6 cellular contexts compared by ENCODE assay signal in the genomic region with DNA sequence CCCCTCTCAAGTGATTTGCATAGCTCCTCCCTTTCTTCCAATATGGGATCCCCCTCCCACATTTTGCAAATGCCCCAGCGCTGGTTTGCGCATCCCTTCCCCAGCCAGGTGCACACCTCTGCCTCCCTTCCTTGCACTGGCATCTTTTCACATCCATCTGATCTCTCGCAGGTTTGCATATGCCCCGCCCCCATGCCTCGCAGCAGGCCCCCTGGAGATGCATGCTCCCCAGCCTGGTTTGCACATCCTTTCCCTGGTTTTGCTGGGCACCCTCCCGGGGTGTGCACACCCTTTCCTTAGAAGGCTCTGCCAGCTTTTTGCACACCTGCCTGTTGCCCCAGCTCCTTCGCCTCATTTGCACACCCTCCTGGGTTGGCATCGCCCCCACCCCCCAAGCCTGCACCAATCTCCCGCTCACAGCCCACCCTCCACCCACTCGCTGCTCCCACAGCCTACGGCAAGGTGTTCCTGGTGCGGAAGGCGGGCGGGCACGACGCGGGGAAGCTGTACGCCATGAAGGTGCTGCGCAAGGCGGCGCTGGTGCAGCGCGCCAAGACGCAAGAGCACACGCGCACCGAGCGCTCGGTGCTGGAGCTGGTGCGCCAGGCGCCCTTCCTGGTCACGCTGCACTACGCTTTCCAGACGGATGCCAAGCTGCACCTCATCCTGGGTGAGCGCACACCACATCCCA. TPM values are rescaled to one million over a fixed set of nuclear protein-coding genes. Genes with fewer than 3 reads are reported as not detected.
DNase-seq lines count a peak whose midpoint lies in the region; ATAC-seq and TF ChIP-seq lines count a peak whose summit lies in the region.

No MANE protein-coding gene starts in this region.

- POLR2A ChIA-PET in activated CD4-positive, alpha-beta T cell treated with anti-CD3 and anti-CD28 coated beads, Interleukin-2, amount 10 ng/mL, durations not matched to agents 7 days and 5 days (lab: Charles Lee), result interaction anchor here (0.5 to 0.6 kb wide), 2 partner anchors 17 to 219 kb away, joined by 4 to 6 read pairs; no protein-coding TSS in a partner anchor

- no peaks in the 10 kb centered on the region for H3K27me3 Mint-ChIP-seq in activated CD4-positive, alpha-beta T cell treated with anti-CD3 and anti-CD28 coated beads, Interleukin-2, amount 10 ng/mL, durations not matched to agents 7 days and 5 days

- no peak for TF ChIP-seq POLR2A in upper lobe of left lung (IDR thresholded peaks at IDR 0.05)

- WGBS in upper lobe of left lung, 2 donors, result 30 to 42% methylated on average over 11 to 20 of the region's 35 CpGs

- peak; percentile 72 for DNase-seq in GM13976 (ENCODE audit: low spot score)
- DNase-seq in activated CD4-positive, alpha-beta T cell treated with anti-CD3 and anti-CD28 coated beads, Interleukin-2, amount 10 ng/mL, durations not matched to agents 7 days and 5 days, result peak; percentile 41
- DNase-seq in upper lobe of left lung, result peak; percentile 29 to 88
- no peak for DNase-seq in NAMALWA (ENCODE audit: low spot score)
- DNase-seq in NCI-H1092 (lab: John Stamatoyannopoulos, UW), result no peak

- H3K9me3 Mint-ChIP-seq in activated CD4-positive, alpha-beta T cell treated with anti-CD3 and anti-CD28 coated beads, Interleukin-2, amount 10 ng/mL, durations not matched to agents 7 days and 5 days, result no peaks in the 10 kb centered on the region

- H3K9me3 ChIP-seq in iPS-18c (ENCODE audit: control insufficient read depth, insufficient read depth, low read length) (no peaks in the 10 kb centered on the region), upper lobe of left lung (no peaks in the 10 kb centered on the region)

- H3K4me1 ChIP-seq in upper lobe of left lung, result peaks cover 32 to 45% (median 37%) of the 10 kb centered on the region in 4 donors

- ATAC-seq in upper lobe of left lung (ENCODE audit: low FRiP score in 2 of 2), result peak; percentile 3 to 6

- in situ Hi-C loops in GM13976 (cut with MboI; ENCODE audit: low sequenced_read_pairs, unreplicated experiment), result no loop called here

- peak overlapping the region in 3 of 4 donors; percentile 88 to 90 (median 90) for H3K27ac ChIP-seq in upper lobe of left lung

- peaks cover 20 to 45% (median 39%) of the 10 kb centered on the region in 4 donors for H3K36me3 ChIP-seq in upper lobe of left lung

- peak overlapping the region; percentile 97 for H3K4me3 Mint-ChIP-seq in activated CD4-positive, alpha-beta T cell treated with anti-CD3 and anti-CD28 coated beads, Interleukin-2, amount 10 ng/mL, durations not matched to agents 7 days and 5 days

- H3K27ac Mint-ChIP-seq in activated CD4-positive, alpha-beta T cell treated with anti-CD3 and anti-CD28 coated beads, Interleukin-2, amount 10 ng/mL, durations not matched to agents 7 days and 5 days, result peak overlapping the region; percentile 87

- H3K4me3 ChIP-seq in iPS-18c (ENCODE audit: insufficient read depth, low read depth, low read length) (peak overlapping the region; percentile 85), upper lobe of left lung (peak overlapping the region; percentile 78 to 99 (median 84))

- peaks cover 35% of the 10 kb centered on the region for H3K36me3 Mint-ChIP-seq in activated CD4-positive, alpha-beta T cell treated with anti-CD3 and anti-CD28 coated beads, Interleukin-2, amount 10 ng/mL, durations not matched to agents 7 days and 5 days (ENCODE audit: low read depth)

- TF ChIP-seq EP300 in upper lobe of left lung (IDR thresholded peaks at IDR 0.05), result no peak

- TF ChIP-seq CTCF in GM13976 (IDR thresholded peaks at IDR 0.05; ENCODE audit: borderline replicate concordance, control extremely low read depth, extremely low read depth, insufficient read depth, missing control alignments), result no peak
- peak in 1 of 6 experiments; percentile 22 for TF ChIP-seq CTCF in upper lobe of left lung (IDR thresholded peaks at IDR 0.05)

- no peaks in the 10 kb centered on the region for H3K27me3 ChIP-seq in upper lobe of left lung

- CTCF ChIA-PET in activated CD4-positive, alpha-beta T cell treated with anti-CD3 and anti-CD28 coated beads, Interleukin-2, amount 10 ng/mL, durations not matched to agents 7 days and 5 days (lab: Charles Lee), result interaction anchor here (0.7 to 2.7 kb wide), 10 partner anchors 9 to 329 kb away, joined by 3 to 11 read pairs (median 4); no protein-coding TSS in a partner anchor

- peaks cover 51% of the 10 kb centered on the region for H3K4me1 Mint-ChIP-seq in activated CD4-positive, alpha-beta T cell treated with anti-CD3 and anti-CD28 coated beads, Interleukin-2, amount 10 ng/mL, durations not matched to agents 7 days and 5 days

RNA-seq across cellular contexts. Expression of a gene that starts 0.9 kb away (rescaled TPM):
- 10 to 100 TPM; 31.0 to 43.0 TPM for total RNA-seq in activated CD4-positive, alpha-beta T cell treated with anti-CD3 and anti-CD28 coated beads, Interleukin-2, amount 10 ng/mL, durations not matched to agents 7 days and 5 days
- total RNA-seq in upper lobe of left lung, result 10 to 100 TPM; 16.3 to 93.2 (median 46.7) TPM

RNA-seq across cellular contexts. Expression of a gene that starts 19.9 kb away (rescaled TPM):
- 100 to 1,000 TPM; 103 to 127 TPM for total RNA-seq in activated CD4-positive, alpha-beta T cell treated with anti-CD3 and anti-CD28 coated beads, Interleukin-2, amount 10 ng/mL, durations not matched to agents 7 days and 5 days
- 100 to 1,000 TPM in 1 of 6 donors, 10 to 100 TPM in 5; 12.6 to 138 (median 37.2) TPM for total RNA-seq in upper lobe of left lung

RNA-seq across cellular contexts. Expression of a gene that starts 41.9 kb away (rescaled TPM):
- 100 to 1,000 TPM in 1 of 2 experiments, 10 to 100 TPM in 1; 97.4 to 106 TPM for total RNA-seq in activated CD4-positive, alpha-beta T cell treated with anti-CD3 and anti-CD28 coated beads, Interleukin-2, amount 10 ng/mL, durations not matched to agents 7 days and 5 days
- total RNA-seq in upper lobe of left lung, result 100 to 1,000 TPM; 146 to 493 (median 309) TPM

RNA-seq across cellular contexts. Expression of a gene that starts 42.5 kb away (rescaled TPM):
- total RNA-seq in activated CD4-positive, alpha-beta T cell treated with anti-CD3 and anti-CD28 coated beads, Interleukin-2, amount 10 ng/mL, durations not matched to agents 7 days and 5 days, result 100 to 1,000 TPM; 160 to 171 TPM
- total RNA-seq in upper lobe of left lung, result 100 to 1,000 TPM; 110 to 215 (median 170) TPM

RNA-seq across cellular contexts. Expression of a gene that starts 54.5 kb away (rescaled TPM):
- 10 to 100 TPM; 24.8 to 32.0 TPM for total RNA-seq in activated CD4-positive, alpha-beta T cell treated with anti-CD3 and anti-CD28 coated beads, Interleukin-2, amount 10 ng/mL, durations not matched to agents 7 days and 5 days
- total RNA-seq in upper lobe of left lung, result 100 to 1,000 TPM in 1 of 6 donors, 10 to 100 TPM in 5; 42.7 to 109 (median 80.6) TPM

Comparison
In these comparisons a context has a peak if more than half of its experiments do, and no peak if none do; other contexts are left out.
1. DNase-seq: peak in GM13976 (single experiment), activated CD4-positive, alpha-beta T cell treated with anti-CD3 and anti-CD28 coated beads, Interleukin-2, amount 10 ng/mL, durations not matched to agents 7 days and 5 days (single experiment) and upper lobe of left lung (2 of 2); none in NAMALWA (single experiment) and NCI-H1092 (single experiment).